In genomic region chr12:70028515-70028914, GRCh38 we compare ENCODE assay signal across 31 cellular contexts.
DNase-seq lines count a peak whose midpoint lies in the region; ATAC-seq and TF ChIP-seq lines count a peak whose summit lies in the region.
"Had no signal": no experiment of that assay in that cellular context is flagged by ENCODE, and none has a peak within 500 bp of the region (broad histone marks: within the 10 kb centered on the region; RNA-seq: fewer than 3 reads in every experiment).

No MANE protein-coding gene starts in this region.

- no peaks in the 10 kb centered on the region for H3K4me1 ChIP-seq in right cardiac atrium (ENCODE audit: control insufficient read depth, insufficient read depth, low read length)
- H3K4me1 ChIP-seq in heart right ventricle: no peaks in the 10 kb centered on the region
- H3K4me1 ChIP-seq: A549; BE2C; BLaER1; BLaER1 treated with 17β-estradiol and CSF1 and Interleukin-3, amounts not matched to agents 10 nM and 100 nM; Caco-2 had no signal

- H3K36me3 Mint-ChIP-seq in chondrocyte (ENCODE audit: low read depth): no peaks in the 10 kb centered on the region
- H3K36me3 Mint-ChIP-seq: CD14-positive monocyte; CD4-positive, alpha-beta memory T cell; CD4-positive, CD25-positive, alpha-beta regulatory T cell; CD8-positive, alpha-beta memory T cell; CD8-positive, alpha-beta T cell had no signal

- peak in 2 of 3 donors; percentile 22 to 39 for DNase-seq in right cardiac atrium
- DNase-seq in heart right ventricle: no peak
- DNase-seq in chondrocyte (ENCODE audit: low spot score): peak; percentile 91
- DNase-seq in retina: no peak
- DNase-seq: 8988T; ACHN; AML-193; BE2C; C1 segment of cervical spinal cord; Caco-2; Calu3; CD4-positive, alpha-beta memory T cell; CD4-positive, alpha-beta T cell; CD4-positive, CD25-positive, alpha-beta regulatory T cell; CD8-positive, alpha-beta T cell; COR-L47; DMS 273 treated with DMSO at 0.1 percent for 48 hours; DMS153; DMS53; DMS79; DMS79 treated with DMSO at 0.1 percent for 48 hours; DND-41; EL had no signal

- no peaks in the 10 kb centered on the region for H3K36me3 ChIP-seq in heart right ventricle
- H3K36me3 ChIP-seq: BE2C; BLaER1; BLaER1 treated with 17β-estradiol and CSF1 and Interleukin-3, amounts not matched to agents 10 nM and 100 nM had no signal

- intact Hi-C loops in right cardiac atrium (cut with DNase I): no loop called here
- intact Hi-C loops in heart right ventricle (cut with DNase I): no loop called here

- no peaks in the 10 kb centered on the region for H3K4me1 Mint-ChIP-seq in chondrocyte (ENCODE audit: low read depth)
- H3K4me1 Mint-ChIP-seq: B cell; CD14-positive monocyte; CD4-positive, alpha-beta memory T cell; CD4-positive, CD25-positive, alpha-beta regulatory T cell; CD8-positive, alpha-beta memory T cell had no signal

- H3K9me3 ChIP-seq in right cardiac atrium (ENCODE audit: control insufficient read depth, low read length) (no peaks in the 10 kb centered on the region), heart right ventricle (peaks cover 0 to 10% (median 0%) of the 10 kb centered on the region in 11 donors)
- H3K9me3 ChIP-seq: A549, BE2C, BLaER1, Caco-2 had no signal

- no peak overlapping the region for H3K27ac Mint-ChIP-seq in chondrocyte (ENCODE audit: unreplicated experiment)
- H3K27ac Mint-ChIP-seq: B cell; CD14-positive monocyte; CD4-positive, alpha-beta memory T cell; CD4-positive, alpha-beta T cell; CD4-positive, CD25-positive, alpha-beta regulatory T cell; CD8-positive, alpha-beta memory T cell; CD8-positive, alpha-beta T cell had no signal

- H3K4me3 Mint-ChIP-seq in chondrocyte (ENCODE audit: unreplicated experiment): no peak overlapping the region
- H3K4me3 Mint-ChIP-seq: B cell; CD14-positive monocyte; CD4-positive, alpha-beta memory T cell; CD4-positive, alpha-beta T cell; CD4-positive, CD25-positive, alpha-beta regulatory T cell; CD8-positive, alpha-beta memory T cell; CD8-positive, alpha-beta T cell had no signal

- no peak for TF ChIP-seq CTCF in heart right ventricle (IDR thresholded peaks at IDR 0.05)
- no peak for TF ChIP-seq CTCF in chondrocyte (IDR thresholded peaks at IDR 0.05)

- no peak overlapping the region for H3K27ac ChIP-seq in right cardiac atrium (ENCODE audit: low read length)
- H3K27ac ChIP-seq in heart right ventricle: no peak overlapping the region
- H3K27ac ChIP-seq: 22Rv1; A549; BLaER1; BLaER1 treated with 17β-estradiol and CSF1 and Interleukin-3, amounts not matched to agents 10 nM and 100 nM; C4-2B had no signal

- WGBS in right cardiac atrium: 92% methylated on average over 15 of the region's 15 CpGs
- WGBS in heart right ventricle, 2 donors: 90 to 91% methylated on average over 15 of the region's 15 CpGs

- H3K27me3 Mint-ChIP-seq in chondrocyte (ENCODE audit: low read depth): no peaks in the 10 kb centered on the region
- H3K27me3 Mint-ChIP-seq: B cell; CD4-positive, alpha-beta T cell; CD4-positive, CD25-positive, alpha-beta regulatory T cell had no signal

- ATAC-seq in right cardiac atrium (no peak), heart right ventricle (no peak)
- ATAC-seq: A549; CD8-positive, alpha-beta T cell had no signal

- peaks cover 3% of the 10 kb centered on the region for H3K9me3 Mint-ChIP-seq in chondrocyte (ENCODE audit: low read depth)
- H3K9me3 Mint-ChIP-seq: CD4-positive, alpha-beta T cell; CD8-positive, alpha-beta T cell had no signal

- no peaks in the 10 kb centered on the region for H3K27me3 ChIP-seq in right cardiac atrium (ENCODE audit: control insufficient read depth, insufficient read depth)
- no peaks in the 10 kb centered on the region for H3K27me3 ChIP-seq in heart right ventricle
- H3K27me3 ChIP-seq: BE2C; BLaER1; BLaER1 treated with 17β-estradiol and CSF1 and Interleukin-3, amounts not matched to agents 10 nM and 100 nM had no signal

- H3K4me3 ChIP-seq in right cardiac atrium (ENCODE audit: low read length) (no peak overlapping the region), heart right ventricle (no peak overlapping the region)
- H3K4me3 ChIP-seq: A549; BLaER1; BLaER1 treated with 17β-estradiol and CSF1 and Interleukin-3, amounts not matched to agents 10 nM and 100 nM had no signal

Comparison
In these comparisons a context has a peak if more than half of its experiments do, and no peak if none do; other contexts are left out.
1. DNase-seq: peak in right cardiac atrium (2 of 3) and chondrocyte (single experiment); none in heart right ventricle (0 of 2) and retina (single experiment).